8 cellular contexts compared by ENCODE assay signal in genomic region chr3:101635954-101636798, GRCh38. TPM values are rescaled to one million over a fixed set of nuclear protein-coding genes. Genes with fewer than 3 reads are reported as not detected.
DNase-seq lines count a peak whose midpoint lies in the region; ATAC-seq and TF ChIP-seq lines count a peak whose summit lies in the region.

No MANE protein-coding gene starts in this region.

- H3K79me1 ChIP-seq in IMR-90 (ENCODE audit: low read depth in 1 of 2, low read length in 2 of 2): no peaks in the 10 kb centered on the region

- TF ChIP-seq CTCF in IMR-90 (conservative IDR thresholded peaks at IDR 0.05; ENCODE audit: low read depth, low read length): peak; percentile 62
- TF ChIP-seq CTCF in SU-DHL-6 (IDR thresholded peaks at IDR 0.05; ENCODE audit: insufficient read depth, low read length, poor library complexity, severe bottlenecking): peak; percentile 65

- no peaks in the 10 kb centered on the region for H3K36me3 Mint-ChIP-seq in activated naive CD8-positive, alpha-beta T cell treated with anti-CD3 and anti-CD28 coated beads, Interleukin-2, amount 50 U/mL, for 24 hours (ENCODE audit: low read depth)

- no peak for TF ChIP-seq POLR2A in IMR-90 (IDR thresholded peaks at IDR 0.05; ENCODE audit: low read depth, low read length)

- H3K23ac ChIP-seq in IMR-90 (ENCODE audit: low read depth, low read length): no peak overlapping the region

- H3K4ac ChIP-seq in IMR-90 (ENCODE audit: low read depth, low read length): no peak overlapping the region

- POLR2A ChIA-PET in IMR-90 (lab: Charles Lee; ENCODE audit: unreplicated experiment): no interaction called here

- H3K9me1 ChIP-seq in IMR-90 (ENCODE audit: insufficient read depth, low read length): no peaks in the 10 kb centered on the region

- no peak overlapping the region for H2AK5ac ChIP-seq in IMR-90 (ENCODE audit: low read depth, low read length)

- H3K27ac ChIP-seq in IMR-90 (ENCODE audit: insufficient read depth, low read length): no peak overlapping the region
- no peak overlapping the region for H3K27ac ChIP-seq in SU-DHL-6 (ENCODE audit: low read depth, low read length)
- no peak overlapping the region for H3K27ac ChIP-seq in iPS DF 6.9 (ENCODE audit: low read length)

- peak; percentile 50 for TF ChIP-seq RAD21 in IMR-90 (IDR thresholded peaks at IDR 0.05; ENCODE audit: low read length)

- no peak overlapping the region for H3K27ac Mint-ChIP-seq in activated naive CD8-positive, alpha-beta T cell treated with anti-CD3 and anti-CD28 coated beads, Interleukin-2, amount 50 U/mL, for 24 hours

- no peaks in the 10 kb centered on the region for H3K79me2 ChIP-seq in SU-DHL-6 (ENCODE audit: insufficient read depth, low read length)

- H2AFZ ChIP-seq in IMR-90 (replicated peaks; ENCODE audit: low read length, poor library complexity): peak overlapping the region; percentile 68
- peak overlapping the region; percentile 73 for H2AFZ ChIP-seq in SU-DHL-6 (ENCODE audit: low read depth, low read length, severe bottlenecking)

- peaks cover 2% of the 10 kb centered on the region for H3K4me1 Mint-ChIP-seq in activated naive CD8-positive, alpha-beta T cell treated with anti-CD3 and anti-CD28 coated beads, Interleukin-2, amount 50 U/mL, for 24 hours

- H4K8ac ChIP-seq in IMR-90 (ENCODE audit: low read depth in 2 of 2, low read length in 2 of 2): no peak overlapping the region

- BruUV-seq in IMR-90 (replicated peaks; lab: Mats Ljungman, UMichigan): no TSS peak

- H3K9ac ChIP-seq in IMR-90 (ENCODE audit: low read depth, low read length) (no peak overlapping the region), SU-DHL-6 (ENCODE audit: low read length) (no peak overlapping the region; the same call in 1 of the 2 replicates)

- DNase-seq in G401 (ENCODE audit: low spot score) (peak; percentile 12), IMR-90 (peak; percentile 20), iPS DF 6.9 (ENCODE audit: low read depth, low spot score) (peak; percentile 31), NCI-H1417 treated with DMSO at 0.1 percent for 48 hours (lab: John Stamatoyannopoulos, UW) (no peak)
- DNase-seq in activated naive CD8-positive, alpha-beta T cell treated with anti-CD3 and anti-CD28 coated beads, Interleukin-2, amount 50 U/mL, for 24 hours: peak; percentile 78
- peak; percentile 45 to 59 (median 52) for DNase-seq in stimulated activated CD4-positive, alpha-beta T cell treated with anti-CD3 and anti-CD28 coated beads, Interleukin-1b, Interleukin-23, amount 100 ng/mL, for 24 hours (ENCODE audit: low read depth in 4 of 4, low spot score in 1 of 4)

- dilution Hi-C loops in IMR-90 (cut with HindIII; ENCODE audit: low sequenced_read_pairs, unreplicated experiment): no loop called here

- no peak overlapping the region for H3K4me3 ChIP-seq in IMR-90 (ENCODE audit: insufficient read depth, low read depth, low read length)
- no peak overlapping the region for H3K4me3 ChIP-seq in SU-DHL-6 (ENCODE audit: insufficient read depth, low read length, poor library complexity, severe bottlenecking)
- no peak overlapping the region for H3K4me3 ChIP-seq in iPS DF 6.9 (ENCODE audit: low read length)

- no peak overlapping the region for H3K56ac ChIP-seq in IMR-90 (ENCODE audit: extremely low read depth, insufficient read depth, low read length)

- intact Hi-C loops in IMR-90 (cut with micrococcal nuclease): loop anchor here (5.0 kb wide), 1 partner anchor 64 kb away; the partner anchor contains the start of gene PCNP

- no peaks in the 10 kb centered on the region for H3F3A ChIP-seq in SU-DHL-6 (ENCODE audit: insufficient read depth)

- no peak overlapping the region for H4K5ac ChIP-seq in IMR-90 (ENCODE audit: low read depth, low read length)

- H3K9me3 Mint-ChIP-seq in activated naive CD8-positive, alpha-beta T cell treated with anti-CD3 and anti-CD28 coated beads, Interleukin-2, amount 50 U/mL, for 24 hours: no peaks in the 10 kb centered on the region

- H3K27me3 ChIP-seq in IMR-90 (ENCODE audit: control insufficient read depth, insufficient read depth, low read length): peaks cover 5% of the 10 kb centered on the region; the same call in 1 of the 2 replicates
- H3K27me3 ChIP-seq in SU-DHL-6 (ENCODE audit: low read length): no peaks in the 10 kb centered on the region
- no peaks in the 10 kb centered on the region for H3K27me3 ChIP-seq in iPS DF 6.9 (ENCODE audit: control insufficient read depth, insufficient read depth, low read length)

- H3K14ac ChIP-seq in IMR-90 (replicated peaks; ENCODE audit: low read depth, low read length): no peak overlapping the region

- no peak overlapping the region for H3K4me3 Mint-ChIP-seq in activated naive CD8-positive, alpha-beta T cell treated with anti-CD3 and anti-CD28 coated beads, Interleukin-2, amount 50 U/mL, for 24 hours

- no peak overlapping the region for H3K18ac ChIP-seq in IMR-90 (ENCODE audit: low read depth, low read length)

- peak; percentile 95 for ATAC-seq in GM21576 (IDR thresholded peaks at IDR 0.05; ENCODE audit: unreplicated experiment)
- ATAC-seq in IMR-90 (ENCODE audit: low read depth): peak; percentile 97
- ATAC-seq in activated naive CD8-positive, alpha-beta T cell treated with anti-CD3 and anti-CD28 coated beads, Interleukin-2, amount 50 U/mL, for 24 hours: peak; percentile 92

- H2BK15ac ChIP-seq in IMR-90 (ENCODE audit: low read depth, low read length): no peak overlapping the region

- H4K20me1 ChIP-seq in IMR-90 (ENCODE audit: insufficient read depth, low read length) (no peaks in the 10 kb centered on the region), SU-DHL-6 (ENCODE audit: low read depth, low read length) (no peaks in the 10 kb centered on the region)

- 42% methylated on average over 8 of the region's 18 CpGs; no CpG with 5 or more reads in 1 of the 2 experiments for WGBS in IMR-90 (ENCODE audit: extremely low coverage in 2 of 2, insufficient read length in 1 of 2), 2 experiments
- no CpG with 5 or more reads among the region's 18 CpGs for WGBS in iPS DF 6.9 (ENCODE audit: insufficient coverage, insufficient read length)

- H3K27me3 Mint-ChIP-seq in activated naive CD8-positive, alpha-beta T cell treated with anti-CD3 and anti-CD28 coated beads, Interleukin-2, amount 50 U/mL, for 24 hours: no peaks in the 10 kb centered on the region

- CTCF ChIA-PET in IMR-90 (lab: Yijun Ruan, JAX): interaction anchor here (0.6 kb wide), 1 partner anchor 277 kb away, joined by 3 read pairs; no protein-coding TSS in a partner anchor

- H3K9me3 ChIP-seq in IMR-90 (ENCODE audit: control insufficient read depth, insufficient read depth, low read length): no peaks in the 10 kb centered on the region
- H3K9me3 ChIP-seq in SU-DHL-6 (ENCODE audit: insufficient read depth, low read length): no peaks in the 10 kb centered on the region
- H3K9me3 ChIP-seq in iPS DF 6.9 (ENCODE audit: control insufficient read depth, insufficient read depth, low read length): no peaks in the 10 kb centered on the region

- in situ Hi-C loops in G401 (cut with HindIII; ENCODE audit: low sequenced_read_pairs): no loop called here
- in situ Hi-C loops in IMR-90 (cut with MboI; ENCODE audit: low sequenced_read_pairs): no loop called here

- H3K4me2 ChIP-seq in IMR-90 (ENCODE audit: low read depth, low read length): peak overlapping the region; percentile 44; the same call in 1 of the 2 replicates
- H3K4me2 ChIP-seq in SU-DHL-6 (ENCODE audit: low read depth, low read length, poor library complexity, severe bottlenecking): peak overlapping the region; percentile 21

- no peak overlapping the region for H2BK120ac ChIP-seq in IMR-90 (ENCODE audit: low read depth, low read length)

- no peak overlapping the region for H2AK9ac ChIP-seq in IMR-90 (replicated peaks; ENCODE audit: low read depth, low read length, poor library complexity)

- no peak overlapping the region for H2BK5ac ChIP-seq in IMR-90 (ENCODE audit: low read depth, low read length, poor library complexity, severe bottlenecking)

- H4K91ac ChIP-seq in IMR-90 (ENCODE audit: insufficient read depth, low read depth, low read length): no peak overlapping the region

- H3K9me2 ChIP-seq in SU-DHL-6 (replicated peaks; ENCODE audit: insufficient read depth, low read length): no peaks in the 10 kb centered on the region

- H3K36me3 ChIP-seq in IMR-90 (ENCODE audit: control insufficient read depth, insufficient read depth, low read length) (no peaks in the 10 kb centered on the region), SU-DHL-6 (ENCODE audit: low read length) (no peaks in the 10 kb centered on the region), iPS DF 6.9 (ENCODE audit: control insufficient read depth, insufficient read depth, low read length) (no peaks in the 10 kb centered on the region)

- H3K4me1 ChIP-seq in IMR-90 (ENCODE audit: control insufficient read depth, insufficient read depth, low read length) (no peaks in the 10 kb centered on the region), iPS DF 6.9 (ENCODE audit: control insufficient read depth, insufficient read depth, low read length) (no peaks in the 10 kb centered on the region; the same call in 1 of the 2 replicates)

- no peak overlapping the region for H2BK20ac ChIP-seq in IMR-90 (ENCODE audit: low read depth, low read length)

TF ChIP-seq in IMR-90, 13 proteins besides CTCF, POLR2A, EP300 and RAD21 (continues in another document):
- no peak for TF ChIP-seq ELK1 (IDR thresholded peaks at IDR 0.05; ENCODE audit: borderline replicate concordance, low read depth, low read length)
- no peak for TF ChIP-seq CEBPB (IDR thresholded peaks at IDR 0.05; ENCODE audit: low read depth, low read length)
- no peak for TF ChIP-seq SMC3 (IDR thresholded peaks at IDR 0.05; ENCODE audit: low read depth, low read length)
- no peak for TF ChIP-seq FOS (IDR thresholded peaks at IDR 0.05; ENCODE audit: low read depth, low read length)
- TF ChIP-seq MXI1 (IDR thresholded peaks at IDR 0.05; ENCODE audit: borderline replicate concordance, low read depth, low read length): no peak

RNA-seq across cellular contexts. Expression of gene ZBTB11, which starts 40.8 kb away (rescaled TPM):
- total RNA-seq in G401 (2014; rRNA removed; shearing (Covaris generic)): 16.9 and 20.0 TPM in 2 replicates
- total RNA-seq in IMR-90 (2012; rRNA removed): 17.2 and 25.8 TPM in 2 replicates
- 5.4 and 6.0 TPM in 2 replicates for polyA plus RNA-seq in IMR-90 (2012; rRNA removed)
- 0.64 and 1.5 TPM in 2 replicates for polyA plus RNA-seq in IMR-90 (2012; cell fraction: cytosol; rRNA removed)
- 5.1 and 15.1 TPM in 2 replicates for polyA plus RNA-seq in IMR-90 (2012; cell fraction: nucleus; rRNA removed; ENCODE audit: low replicate concordance)

RNA-seq across cellular contexts. Expression of gene RPL24, which starts 50.3 kb away (rescaled TPM):
- 1,940 and 2,373 TPM in 2 replicates for total RNA-seq in G401 (2014; rRNA removed; shearing (Covaris generic))
- 953 and 1,539 TPM in 2 replicates for total RNA-seq in IMR-90 (2012; rRNA removed)
- polyA plus RNA-seq in IMR-90 (2012; rRNA removed): 764 and 1,054 TPM in 2 replicates
- polyA plus RNA-seq in IMR-90 (2012; cell fraction: cytosol; rRNA removed): 595 and 1,053 TPM in 2 replicates
- polyA plus RNA-seq in IMR-90 (2012; cell fraction: nucleus; rRNA removed; ENCODE audit: low replicate concordance): 152 and 641 TPM in 2 replicates
